Comparison of ENCODE assay signal across 9 cellular contexts in genomic region chr2:102848366-102848839, GRCh38.
DNase-seq lines count a peak whose midpoint lies in the region; ATAC-seq, FAIRE-seq and TF ChIP-seq lines count a peak whose summit lies in the region.
"Had no signal": no experiment of that assay in that cellular context is flagged by ENCODE, and none has a peak within 500 bp of the region (broad histone marks: within the 10 kb centered on the region; RNA-seq: fewer than 3 reads in every experiment).

No MANE protein-coding gene starts in this region.

- ATAC-seq in body of pancreas (peak; percentile 83), GM19035 (IDR thresholded peaks at IDR 0.05; ENCODE audit: unreplicated experiment) (no peak), GM19463 (IDR thresholded peaks at IDR 0.05; ENCODE audit: unreplicated experiment) (no peak)

- H3K9me3 ChIP-seq in body of pancreas = no peaks in the 10 kb centered on the region
- H3K9me3 ChIP-seq in iPS-15b (ENCODE audit: control insufficient read depth, insufficient read depth, low read length) = no peaks in the 10 kb centered on the region
- no peaks in the 10 kb centered on the region for H3K9me3 ChIP-seq in small intestine (ENCODE audit: control insufficient read depth, low read depth)

- TF ChIP-seq POLR2A in body of pancreas (IDR thresholded peaks at IDR 0.05) = no peak

- H3K4me1 ChIP-seq in body of pancreas = no peaks in the 10 kb centered on the region
- no peaks in the 10 kb centered on the region for H3K4me1 ChIP-seq in iPS-15b (ENCODE audit: control insufficient read depth, insufficient read depth, low read length)
- H3K4me1 ChIP-seq in small intestine (ENCODE audit: control insufficient read depth in 2 of 2, insufficient read depth in 1 of 2, low read depth in 1 of 2, low read length in 1 of 2) = no peaks in the 10 kb centered on the region

- H3K36me3 ChIP-seq in H7 (replicated peaks; ENCODE audit: control insufficient read depth, insufficient read depth, low read length) = no peaks in the 10 kb centered on the region
- no peaks in the 10 kb centered on the region for H3K36me3 ChIP-seq in body of pancreas (replicated peaks in 1 of 2; ENCODE audit: insufficient read depth in 1 of 2, low read depth in 2 of 2)
- H3K36me3 ChIP-seq in iPS-15b (ENCODE audit: control insufficient read depth, insufficient read depth, low read length) = no peaks in the 10 kb centered on the region
- no peaks in the 10 kb centered on the region for H3K36me3 ChIP-seq in small intestine (ENCODE audit: control insufficient read depth in 2 of 2, insufficient read depth in 2 of 2, low read length in 2 of 2)

- DNase-seq in H7 (peak; percentile 92), NCI-H446 treated with DMSO at 0.1 percent for 48 hours (lab: John Stamatoyannopoulos, UW) (peak; percentile 76), body of pancreas (peak; percentile 73 to 87 (median 82)), small intestine (peak; percentile 53), cerebellar nuclear complex (lab: John Stamatoyannopoulos, UW) (no peak)

- WGBS in body of pancreas, 2 donors = 5 to 7% methylated on average over 10 to 12 of the region's 12 CpGs
- 5 to 11% (median 7%) methylated on average over 12 of the region's 12 CpGs for WGBS in small intestine, 3 donors

- TF ChIP-seq CTCF in body of pancreas (IDR thresholded peaks at IDR 0.05) = peak in 4 of 7 experiments; percentile 10 to 21 (median 15)

- no peak overlapping the region for H3K27ac ChIP-seq in body of pancreas
- H3K27ac ChIP-seq in small intestine (ENCODE audit: low read depth in 1 of 2, low read length in 1 of 2) = no peak overlapping the region
- H3K27ac ChIP-seq: KMS-11 had no signal

- H3K9ac ChIP-seq in iPS-15b (ENCODE audit: low read depth, low read length) = no peak overlapping the region
- H3K9ac ChIP-seq: KMS-11 had no signal

- H3K27me3 ChIP-seq in H7 (ENCODE audit: control insufficient read depth, insufficient read depth, low read length) = no peaks in the 10 kb centered on the region
- H3K27me3 ChIP-seq in body of pancreas = no peaks in the 10 kb centered on the region
- H3K27me3 ChIP-seq in iPS-15b (ENCODE audit: control insufficient read depth, insufficient read depth, low read length) = no peaks in the 10 kb centered on the region
- H3K27me3 ChIP-seq in small intestine (ENCODE audit: control insufficient read depth in 2 of 2, insufficient read depth in 2 of 2, low read length in 2 of 2) = no peaks in the 10 kb centered on the region

- FAIRE-seq in small intestine (lab: Jason Lieb, UNC) = no peak

- H3K4me3 ChIP-seq in H7 (ENCODE audit: insufficient read depth, low read depth, low read length) (peak overlapping the region; percentile 20), body of pancreas (no peak overlapping the region), iPS-15b (ENCODE audit: low read depth, low read length) (peak overlapping the region; percentile 36), small intestine (ENCODE audit: low read depth in 1 of 2, low read length in 2 of 2) (no peak overlapping the region)

- intact Hi-C loops in body of pancreas (cut with DNase I) = no loop called here

Comparison
In these comparisons a context has a peak if more than half of its experiments do, and no peak if none do; other contexts are left out.
1. DNase-seq: peak in H7 (single experiment), NCI-H446 treated with DMSO at 0.1 percent for 48 hours (single experiment), body of pancreas (4 of 4) and small intestine (single experiment); none in cerebellar nuclear complex (0 of 2).
2. H3K4me3 ChIP-seq: peak in H7 (single experiment) and iPS-15b (single experiment); none in body of pancreas (0 of 2) and small intestine (0 of 2).